12 cellular contexts compared by ENCODE assay signal in the genomic region with DNA sequence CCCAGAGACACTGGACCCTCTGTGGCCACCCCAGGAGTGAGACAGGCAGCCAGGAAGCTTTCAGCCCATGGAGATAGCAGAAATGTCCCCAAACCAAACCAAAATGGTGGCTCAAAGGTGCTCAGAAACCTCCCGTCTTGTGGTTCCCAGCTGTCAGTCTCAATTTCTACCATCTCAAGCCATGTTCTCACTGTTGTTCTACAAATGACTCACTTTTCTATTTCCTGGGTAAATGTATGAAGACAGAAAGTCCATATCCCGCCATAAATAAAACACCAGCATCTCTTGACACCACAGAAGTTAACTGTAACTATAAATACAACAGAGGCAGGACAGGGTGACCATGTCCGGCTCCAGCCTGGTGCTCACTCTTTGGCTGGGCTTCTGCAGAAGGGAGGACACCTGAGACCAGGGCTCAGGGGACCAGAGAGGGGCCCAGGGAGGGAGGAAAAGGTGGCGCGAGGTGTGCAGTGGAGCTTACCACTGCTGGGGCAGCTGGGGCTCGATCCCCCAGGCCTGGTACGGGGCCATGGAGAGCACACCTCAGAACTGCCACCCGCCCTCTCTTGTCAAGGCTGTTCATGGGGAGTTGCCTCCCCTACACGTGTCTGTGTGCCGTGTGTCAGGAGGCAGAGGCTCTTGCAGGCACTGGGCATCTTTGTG. TPM values are rescaled to one million over a fixed set of nuclear protein-coding genes. Genes with fewer than 3 reads are reported as not detected.
DNase-seq lines count a peak whose midpoint lies in the region; ATAC-seq, FAIRE-seq and TF ChIP-seq lines count a peak whose summit lies in the region.
"Had no signal": no experiment of that assay in that cellular context is flagged by ENCODE, and none has a peak within 500 bp of the region (broad histone marks: within the 10 kb centered on the region; RNA-seq: fewer than 3 reads in every experiment).

No MANE protein-coding gene starts in this region.

- H3K9me3 Mint-ChIP-seq in brain = peaks cover 0 to 3% (median 0%) of the 10 kb centered on the region in 5 experiments
- H3K9me3 Mint-ChIP-seq: endodermal cell; stimulated activated naive CD8-positive, alpha-beta T cell treated with anti-CD3 and anti-CD28 coated beads, Interleukin-15, Interleukin-2, amounts not matched to agents 100 ng/mL and 50 ng/mL, for 24 hours had no signal

- H3K27me3 Mint-ChIP-seq in brain = no peaks in the 10 kb centered on the region
- H3K27me3 Mint-ChIP-seq: stimulated activated naive CD8-positive, alpha-beta T cell treated with anti-CD3 and anti-CD28 coated beads, Interleukin-15, Interleukin-2, amounts not matched to agents 100 ng/mL and 50 ng/mL, for 24 hours had no signal

- no peak for TF ChIP-seq POLR2A in tibial nerve (IDR thresholded peaks at IDR 0.05)
- no peak for TF ChIP-seq POLR2A in H54 (IDR thresholded peaks at IDR 0.05; ENCODE audit: low read depth, low read length)

- peak overlapping the region in 4 of 5 experiments; percentile 46 to 68 (median 60) for H3K27ac Mint-ChIP-seq in brain
- H3K27ac Mint-ChIP-seq: endodermal cell; stimulated activated naive CD8-positive, alpha-beta T cell treated with anti-CD3 and anti-CD28 coated beads, Interleukin-15, Interleukin-2, amounts not matched to agents 100 ng/mL and 50 ng/mL, for 24 hours had no signal

- TF ChIP-seq EP300 in tibial nerve (IDR thresholded peaks at IDR 0.05) = no peak

- no peaks in the 10 kb centered on the region for H3K9me3 ChIP-seq in tibial nerve
- H3K9me3 ChIP-seq: ascending aorta had no signal

- TF ChIP-seq CTCF in brain (conservative IDR thresholded peaks at IDR 0.05) (no peak), tibial nerve (IDR thresholded peaks at IDR 0.05) (no peak)

- no peak for DNase-seq in tibial nerve (ENCODE audit: low spot score in 2 of 2)
- DNase-seq in H54 (ENCODE audit: insufficient read length, low spot score) = no peak
- DNase-seq in SW 1271 (lab: John Stamatoyannopoulos, UW) = no peak
- no peak for DNase-seq in ureter (ENCODE audit: low spot score)
- DNase-seq: endodermal cell, head of caudate nucleus had no signal

- H3K36me3 Mint-ChIP-seq in brain = no peaks in the 10 kb centered on the region

- no peak overlapping the region for H3K4me3 ChIP-seq in tibial nerve
- H3K4me3 ChIP-seq: ascending aorta, lung had no signal

- H3K36me3 ChIP-seq in tibial nerve = no peaks in the 10 kb centered on the region
- H3K36me3 ChIP-seq: ascending aorta had no signal

- WGBS in tibial nerve, 2 donors = 77 to 90% methylated on average over 7 to 10 of the region's 10 CpGs

- H3K27me3 ChIP-seq in tibial nerve = no peaks in the 10 kb centered on the region
- H3K27me3 ChIP-seq: ascending aorta had no signal

- no peak overlapping the region for H3K4me3 Mint-ChIP-seq in brain
- H3K4me3 Mint-ChIP-seq: endodermal cell; stimulated activated naive CD8-positive, alpha-beta T cell treated with anti-CD3 and anti-CD28 coated beads, Interleukin-15, Interleukin-2, amounts not matched to agents 100 ng/mL and 50 ng/mL, for 24 hours had no signal

- H3K4me1 ChIP-seq in tibial nerve = peaks cover 0 to 20% (median 0%) of the 10 kb centered on the region in 4 donors

- H3K4me1 Mint-ChIP-seq in brain = peaks cover 54% of the 10 kb centered on the region

- FAIRE-seq in H54 (lab: Jason Lieb, UNC) = no peak

- ATAC-seq in GM19043 (IDR thresholded peaks at IDR 0.05; ENCODE audit: low read depth, unreplicated experiment) (peak; percentile 60), HG02981 (IDR thresholded peaks at IDR 0.05; ENCODE audit: unreplicated experiment) (peak; percentile 62)

- H3K27ac ChIP-seq in tibial nerve = peak overlapping the region in 3 of 4 donors; percentile 1 to 78 (median 68)
- H3K27ac ChIP-seq: ascending aorta had no signal

RNA-seq across cellular contexts. Expression of a gene that starts 43.6 kb away (rescaled TPM):
- polyA plus RNA-seq in brain (ENCODE audit: insufficient read depth, low read depth, low replicate concordance) = 29.6 TPM
- total RNA-seq in tibial nerve (10 to 100 TPM in 1 of 4 donors, 1 to 10 TPM in 3; 7.2 to 12.6 (median 9.1) TPM), ureter (14.6 TPM)
